In the genomic region with DNA sequence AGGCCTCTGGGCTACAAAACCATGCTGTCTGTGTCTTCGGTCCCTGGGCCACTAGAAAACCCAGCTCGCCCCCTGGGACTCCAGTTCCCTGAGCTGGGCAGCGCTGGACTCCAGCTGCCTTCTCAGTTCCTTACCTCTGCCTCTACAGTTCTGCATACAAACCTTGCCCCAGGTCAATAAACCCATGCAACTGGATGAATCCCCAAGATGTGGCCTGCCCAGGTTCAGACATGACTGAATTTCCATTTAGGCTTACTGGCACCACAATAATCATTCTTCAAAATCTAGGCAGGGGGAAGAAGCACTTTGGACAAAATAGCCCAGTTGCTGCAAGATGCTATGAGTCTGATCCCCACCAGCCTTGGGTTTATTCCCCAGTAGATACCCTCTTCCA, we compare ENCODE assay signal across 27 cellular contexts.
"Had no signal": no experiment of that assay in that cellular context is flagged by ENCODE, and none has a peak within 500 bp of the region (broad histone marks: within the 10 kb centered on the region; RNA-seq: fewer than 3 reads in every experiment).

No MANE protein-coding gene starts in this region.

- H3K4me1 Mint-ChIP-seq: stimulated activated effector memory CD8-positive, alpha-beta T cell treated with anti-CD3 and anti-CD28 coated beads, Interleukin-12 subunit alpha, Interleukin-12 subunit beta, amount 100 ng/mL, for 72 hours; stimulated activated memory B cell treated with anti-CD40 and anti-IgM and Interleukin-4, amounts not matched to agents 10 μg/mL and 1 μg/mL and 100 μg/mL, for 72 hours; stimulated activated naive B cell treated with anti-CD40 and anti-IgM and Interleukin-4, amounts not matched to agents 10 μg/mL and 1 μg/mL and 100 μg/mL, for 72 hours; stimulated activated naive CD8-positive, alpha-beta T cell treated with anti-CD3 and anti-CD28 coated beads, Interleukin-15, amount 100 ng/mL, for 72 hours had no signal

- H3K4me3 Mint-ChIP-seq: stimulated activated effector memory CD8-positive, alpha-beta T cell treated with anti-CD3 and anti-CD28 coated beads, Interleukin-12 subunit alpha, Interleukin-12 subunit beta, amount 100 ng/mL, for 72 hours; stimulated activated memory B cell treated with anti-CD40 and anti-IgM and Interleukin-4, amounts not matched to agents 10 μg/mL and 1 μg/mL and 100 μg/mL, for 72 hours; stimulated activated naive B cell treated with anti-CD40 and anti-IgM and Interleukin-4, amounts not matched to agents 10 μg/mL and 1 μg/mL and 100 μg/mL, for 72 hours; stimulated activated naive CD8-positive, alpha-beta T cell treated with anti-CD3 and anti-CD28 coated beads, Interleukin-15, amount 100 ng/mL, for 72 hours; stimulated activated naive CD8-positive, alpha-beta T cell treated with anti-CD3 and anti-CD28 coated beads, Interleukin-15, Interleukin-2, amounts not matched to agents 100 ng/mL and 50 ng/mL, for 24 hours; type B pancreatic cell had no signal

- H3K27ac ChIP-seq: stomach, suprapubic skin, testis, thoracic aorta, thyroid gland, tibial artery, tibial nerve, upper lobe of left lung, upper lobe of right lung, uterus, vagina had no signal

- H3K4me3 ChIP-seq: stomach, suprapubic skin, testis, thoracic aorta, thyroid gland, tibial artery, tibial nerve, upper lobe of left lung, upper lobe of right lung, uterus, vagina had no signal

- H3K9me3 Mint-ChIP-seq: type B pancreatic cell had no signal

- H3K27ac Mint-ChIP-seq: stimulated activated effector memory CD8-positive, alpha-beta T cell treated with anti-CD3 and anti-CD28 coated beads, Interleukin-12 subunit alpha, Interleukin-12 subunit beta, amount 100 ng/mL, for 72 hours; stimulated activated memory B cell treated with anti-CD40 and anti-IgM and Interleukin-4, amounts not matched to agents 10 μg/mL and 1 μg/mL and 100 μg/mL, for 72 hours; stimulated activated naive B cell treated with anti-CD40 and anti-IgM and Interleukin-4, amounts not matched to agents 10 μg/mL and 1 μg/mL and 100 μg/mL, for 72 hours; stimulated activated naive CD8-positive, alpha-beta T cell treated with anti-CD3 and anti-CD28 coated beads, Interleukin-15, amount 100 ng/mL, for 72 hours; stimulated activated naive CD8-positive, alpha-beta T cell treated with anti-CD3 and anti-CD28 coated beads, Interleukin-15, Interleukin-2, amounts not matched to agents 100 ng/mL and 50 ng/mL, for 24 hours; type B pancreatic cell had no signal

- DNase-seq: stimulated activated CD4-positive, alpha-beta T cell treated with anti-CD3 and anti-CD28 coated beads, Interleukin-2, amount 100 ng/mL, for 48 hours; stimulated activated CD4-positive, alpha-beta T cell treated with anti-CD3 and anti-CD28 coated beads, Interleukin-4, amount 100 ng/mL, for 1 hour; stimulated activated CD4-positive, alpha-beta T cell treated with anti-CD3 and anti-CD28 coated beads, Interleukin-4, amount 100 ng/mL, for 24 hours; stimulated activated CD4-positive, alpha-beta T cell treated with anti-CD3 and anti-CD28 coated beads, Interleukin-4, amount 100 ng/mL, for 4 hours; stimulated activated CD8-positive, alpha-beta memory T cell treated with anti-CD3 and anti-CD28 coated beads, Interleukin-4, amount 100 ng/mL, for 48 hours; stimulated activated naive B cell treated with anti-CD40 and anti-IgM and Interleukin-4, amounts not matched to agents 10 μg/mL and 1 μg/mL and 100 μg/mL, for 72 hours; stimulated activated naive CD4-positive, alpha-beta T cell; stimulated activated naive CD4-positive, alpha-beta T cell treated with Interleukin-2 at 50 U/mL for 16 hours; stimulated activated naive CD8-positive, alpha-beta T cell treated with anti-CD3 and anti-CD28 coated beads, Interleukin-15, amount 100 ng/mL, for 72 hours; stimulated activated naive CD8-positive, alpha-beta T cell treated with anti-CD3 and anti-CD28 coated beads, Interleukin-15, Interleukin-2, amounts not matched to agents 100 U/mL and 50 U/mL, for 24 hours; stomach; substantia nigra; testis; thyroid gland; tibial artery; trophoblast cell; upper lobe of left lung; upper lobe of right lung; uterus had no signal

- H3K4me1 ChIP-seq: stomach, suprapubic skin, testis, thyroid gland, tibial artery, tibial nerve, upper lobe of left lung, upper lobe of right lung, uterus, vagina had no signal

- ATAC-seq: stimulated activated effector memory CD8-positive, alpha-beta T cell treated with anti-CD3 and anti-CD28 coated beads, Interleukin-12 subunit alpha, Interleukin-12 subunit beta, amount 100 ng/mL, for 72 hours; stimulated activated memory B cell treated with anti-CD40 and anti-IgM and Interleukin-4, amounts not matched to agents 10 μg/mL and 1 μg/mL and 100 μg/mL, for 72 hours; stimulated activated naive B cell treated with anti-CD40 and anti-IgM and Interleukin-4, amounts not matched to agents 10 μg/mL and 1 μg/mL and 100 μg/mL, for 72 hours; stimulated activated naive CD8-positive, alpha-beta T cell treated with anti-CD3 and anti-CD28 coated beads, Interleukin-15, amount 100 ng/mL, for 72 hours; stimulated activated naive CD8-positive, alpha-beta T cell treated with anti-CD3 and anti-CD28 coated beads, Interleukin-15, Interleukin-2, amounts not matched to agents 100 U/mL and 50 U/mL, for 24 hours; upper lobe of right lung had no signal

- H3K36me3 Mint-ChIP-seq: stimulated activated effector memory CD8-positive, alpha-beta T cell treated with anti-CD3 and anti-CD28 coated beads, Interleukin-12 subunit alpha, Interleukin-12 subunit beta, amount 100 ng/mL, for 72 hours; stimulated activated memory B cell treated with anti-CD40 and anti-IgM and Interleukin-4, amounts not matched to agents 10 μg/mL and 1 μg/mL and 100 μg/mL, for 72 hours; type B pancreatic cell had no signal

- H3K36me3 ChIP-seq: stomach, suprapubic skin, thoracic aorta, thyroid gland, tibial artery, tibial nerve, upper lobe of left lung, upper lobe of right lung, uterus, vagina had no signal

- H3K9me3 ChIP-seq: suprapubic skin, testis, thoracic aorta, thyroid gland, upper lobe of right lung, uterus, vagina had no signal

- H3K27me3 ChIP-seq: testis, thyroid gland, tibial nerve, upper lobe of left lung, uterus, vagina had no signal
